In genomic region chr5:68407312-68408239, GRCh38 we compare ENCODE assay signal across 12 cellular contexts.
A peak's percentile ranks its signal among the peaks of the same experiment; 100 is the strongest.
DNase-seq lines count a peak whose midpoint lies in the region; ATAC-seq and TF ChIP-seq lines count a peak whose summit lies in the region.
"Had no signal": no experiment of that assay in that cellular context is flagged by ENCODE, and none has a peak within 500 bp of the region (broad histone marks: within the 10 kb centered on the region; RNA-seq: fewer than 3 reads in every experiment).

No MANE protein-coding gene starts in this region.

- ATAC-seq in activated naive CD4-positive, alpha-beta T cell treated with anti-CD3 and anti-CD28 coated beads, Interleukin-2, amount 50 U/mL, for 72 hours: no peak
- no peak for ATAC-seq in stimulated activated naive CD8-positive, alpha-beta T cell treated with anti-CD3 and anti-CD28 coated beads, Interleukin-15, amount 100 ng/mL, for 72 hours
- no peak for ATAC-seq in GM18907 (IDR thresholded peaks at IDR 0.05; ENCODE audit: unreplicated experiment)

- no peaks in the 10 kb centered on the region for H3K27me3 Mint-ChIP-seq in activated naive CD4-positive, alpha-beta T cell treated with anti-CD3 and anti-CD28 coated beads for 36 hours (ENCODE audit: low read depth)
- no peaks in the 10 kb centered on the region for H3K27me3 Mint-ChIP-seq in dendritic cell treated with granulocyte-macrophage colony-stimulating factor and Interleukin-4, amounts not matched to agents 40 ng/mL and 50 ng/mL, for 4 days
- H3K27me3 Mint-ChIP-seq in stimulated activated naive CD8-positive, alpha-beta T cell treated with anti-CD3 and anti-CD28 coated beads, Interleukin-15, amount 100 ng/mL, for 72 hours: no peaks in the 10 kb centered on the region

- no peaks in the 10 kb centered on the region for H3F3A ChIP-seq in Loucy (ENCODE audit: low read depth)

- in situ Hi-C loops in GM13977 (cut with MboI; ENCODE audit: low pct_unique_long_range_greater_than_20kb, low sequenced_read_pairs, unreplicated experiment): no loop called here

- H3K36me3 ChIP-seq in Loucy (ENCODE audit: insufficient read depth, low read length): no peaks in the 10 kb centered on the region
- H3K36me3 ChIP-seq: BE2C had no signal

- DNase-seq in activated naive CD4-positive, alpha-beta T cell treated with anti-CD3 and anti-CD28 coated beads, Interleukin-2, amount 50 U/mL, for 72 hours (ENCODE audit: low spot score in 2 of 2): no peak
- no peak for DNase-seq in activated naive CD4-positive, alpha-beta T cell treated with anti-CD3 and anti-CD28 coated beads for 36 hours
- no peak for DNase-seq in stimulated activated naive CD8-positive, alpha-beta T cell treated with anti-CD3 and anti-CD28 coated beads, Interleukin-15, amount 100 ng/mL, for 72 hours
- DNase-seq in islet precursor cell (no peak), GM13977 (ENCODE audit: low spot score) (no peak)
- DNase-seq: BE2C; caudate nucleus; NCI-H524 treated with DMSO at 0.1 percent for 48 hours; stimulated activated CD4-positive, alpha-beta T cell treated with anti-CD3 and anti-CD28 coated beads, Interleukin-4, amount 100 ng/mL, for 1 hour had no signal

- peaks cover 35% of the 10 kb centered on the region for H3K27me3 ChIP-seq in Loucy (ENCODE audit: insufficient read depth, low read length, poor library complexity, severe bottlenecking)
- H3K27me3 ChIP-seq: BE2C had no signal

- H4K20me1 ChIP-seq in Loucy (ENCODE audit: insufficient read depth, low read length, poor library complexity, severe bottlenecking): peaks cover 3% of the 10 kb centered on the region

- TF ChIP-seq CTCF in Loucy (conservative IDR thresholded peaks at IDR 0.05; ENCODE audit: low read length) (no peak), GM13977 (IDR thresholded peaks at IDR 0.05; ENCODE audit: extremely low read depth, insufficient read depth, missing control alignments) (no peak)

- CTCF ChIA-PET in activated naive CD4-positive, alpha-beta T cell treated with anti-CD3 and anti-CD28 coated beads for 36 hours (lab: Charles Lee): interaction anchor here (1.4 kb wide), 1 partner anchor 25 kb away, joined by 4 read pairs; no protein-coding TSS in a partner anchor

- no peak overlapping the region for H3K4me3 Mint-ChIP-seq in activated naive CD4-positive, alpha-beta T cell treated with anti-CD3 and anti-CD28 coated beads for 36 hours
- H3K4me3 Mint-ChIP-seq in dendritic cell treated with granulocyte-macrophage colony-stimulating factor and Interleukin-4, amounts not matched to agents 40 ng/mL and 50 ng/mL, for 4 days: no peak overlapping the region
- peak overlapping the region; percentile 17 to 69 for H3K4me3 Mint-ChIP-seq in stimulated activated naive CD8-positive, alpha-beta T cell treated with anti-CD3 and anti-CD28 coated beads, Interleukin-15, amount 100 ng/mL, for 72 hours

- peaks cover 9% of the 10 kb centered on the region for H3K4me1 ChIP-seq in Loucy (ENCODE audit: insufficient read depth, low read length, poor library complexity, severe bottlenecking)
- H3K4me1 ChIP-seq: BE2C had no signal

- H3K79me2 ChIP-seq in Loucy (ENCODE audit: insufficient read depth, low read length): no peaks in the 10 kb centered on the region

- peaks cover 24% of the 10 kb centered on the region for H3K4me1 Mint-ChIP-seq in activated naive CD4-positive, alpha-beta T cell treated with anti-CD3 and anti-CD28 coated beads for 36 hours (ENCODE audit: low read depth)
- H3K4me1 Mint-ChIP-seq in dendritic cell treated with granulocyte-macrophage colony-stimulating factor and Interleukin-4, amounts not matched to agents 40 ng/mL and 50 ng/mL, for 4 days (ENCODE audit: low read depth): peaks cover 7% of the 10 kb centered on the region
- H3K4me1 Mint-ChIP-seq in stimulated activated naive CD8-positive, alpha-beta T cell treated with anti-CD3 and anti-CD28 coated beads, Interleukin-15, amount 100 ng/mL, for 72 hours: peaks cover 28% of the 10 kb centered on the region

- H3K36me3 Mint-ChIP-seq in activated naive CD4-positive, alpha-beta T cell treated with anti-CD3 and anti-CD28 coated beads, Interleukin-2, amount 50 U/mL, for 72 hours: no peaks in the 10 kb centered on the region
- H3K36me3 Mint-ChIP-seq in activated naive CD4-positive, alpha-beta T cell treated with anti-CD3 and anti-CD28 coated beads for 36 hours (ENCODE audit: low read depth): no peaks in the 10 kb centered on the region
- no peaks in the 10 kb centered on the region for H3K36me3 Mint-ChIP-seq in dendritic cell treated with granulocyte-macrophage colony-stimulating factor and Interleukin-4, amounts not matched to agents 40 ng/mL and 50 ng/mL, for 4 days (ENCODE audit: low read depth)

- no peak overlapping the region for H3K9ac ChIP-seq in Loucy (ENCODE audit: low read depth, low read length, poor library complexity, severe bottlenecking)

- intact Hi-C loops in activated naive CD4-positive, alpha-beta T cell treated with anti-CD3 and anti-CD28 coated beads for 36 hours (cut with micrococcal nuclease): loop anchor here (1.0 kb wide), 1 partner anchor 27 kb away; no protein-coding TSS in a partner anchor
- intact Hi-C loops in dendritic cell treated with granulocyte-macrophage colony-stimulating factor and Interleukin-4, amounts not matched to agents 40 ng/mL and 50 ng/mL, for 4 days (cut with micrococcal nuclease): no loop called here

- H3K4me3 ChIP-seq in Loucy (ENCODE audit: low read length, poor library complexity, severe bottlenecking): no peak overlapping the region

- H3K9me3 ChIP-seq in Loucy (ENCODE audit: insufficient read depth, low read depth, low read length): no peaks in the 10 kb centered on the region
- H3K9me3 ChIP-seq: BE2C had no signal

- H2AFZ ChIP-seq in Loucy (ENCODE audit: low read length): no peak overlapping the region

- no peaks in the 10 kb centered on the region for H3K9me3 Mint-ChIP-seq in activated naive CD4-positive, alpha-beta T cell treated with anti-CD3 and anti-CD28 coated beads, Interleukin-2, amount 50 U/mL, for 72 hours
- no peaks in the 10 kb centered on the region for H3K9me3 Mint-ChIP-seq in activated naive CD4-positive, alpha-beta T cell treated with anti-CD3 and anti-CD28 coated beads for 36 hours
- no peaks in the 10 kb centered on the region for H3K9me3 Mint-ChIP-seq in dendritic cell treated with granulocyte-macrophage colony-stimulating factor and Interleukin-4, amounts not matched to agents 40 ng/mL and 50 ng/mL, for 4 days
- no peaks in the 10 kb centered on the region for H3K9me3 Mint-ChIP-seq in stimulated activated naive CD8-positive, alpha-beta T cell treated with anti-CD3 and anti-CD28 coated beads, Interleukin-15, amount 100 ng/mL, for 72 hours

- H3K4me2 ChIP-seq in Loucy (ENCODE audit: low read depth, low read length, poor library complexity, severe bottlenecking): peak overlapping the region; percentile 10

- H3K9me2 ChIP-seq in Loucy (replicated peaks; ENCODE audit: low read depth, low read length): no peaks in the 10 kb centered on the region

- peak overlapping the region; percentile 58 to 77 for H3K27ac Mint-ChIP-seq in activated naive CD4-positive, alpha-beta T cell treated with anti-CD3 and anti-CD28 coated beads, Interleukin-2, amount 50 U/mL, for 72 hours
- no peak overlapping the region for H3K27ac Mint-ChIP-seq in activated naive CD4-positive, alpha-beta T cell treated with anti-CD3 and anti-CD28 coated beads for 36 hours
- H3K27ac Mint-ChIP-seq in dendritic cell treated with granulocyte-macrophage colony-stimulating factor and Interleukin-4, amounts not matched to agents 40 ng/mL and 50 ng/mL, for 4 days: peak overlapping the region; percentile 43
- peak overlapping the region; percentile 63 to 97 for H3K27ac Mint-ChIP-seq in stimulated activated naive CD8-positive, alpha-beta T cell treated with anti-CD3 and anti-CD28 coated beads, Interleukin-15, amount 100 ng/mL, for 72 hours

Comparison
In these comparisons a context has a peak if more than half of its experiments do, and no peak if none do; other contexts are left out.
1. H3K4me3 Mint-ChIP-seq: peak in stimulated activated naive CD8-positive, alpha-beta T cell treated with anti-CD3 and anti-CD28 coated beads, Interleukin-15, amount 100 ng/mL, for 72 hours (2 of 2); none in activated naive CD4-positive, alpha-beta T cell treated with anti-CD3 and anti-CD28 coated beads for 36 hours (single experiment) and dendritic cell treated with granulocyte-macrophage colony-stimulating factor and Interleukin-4, amounts not matched to agents 40 ng/mL and 50 ng/mL, for 4 days (single experiment).